In the genomic region with DNA sequence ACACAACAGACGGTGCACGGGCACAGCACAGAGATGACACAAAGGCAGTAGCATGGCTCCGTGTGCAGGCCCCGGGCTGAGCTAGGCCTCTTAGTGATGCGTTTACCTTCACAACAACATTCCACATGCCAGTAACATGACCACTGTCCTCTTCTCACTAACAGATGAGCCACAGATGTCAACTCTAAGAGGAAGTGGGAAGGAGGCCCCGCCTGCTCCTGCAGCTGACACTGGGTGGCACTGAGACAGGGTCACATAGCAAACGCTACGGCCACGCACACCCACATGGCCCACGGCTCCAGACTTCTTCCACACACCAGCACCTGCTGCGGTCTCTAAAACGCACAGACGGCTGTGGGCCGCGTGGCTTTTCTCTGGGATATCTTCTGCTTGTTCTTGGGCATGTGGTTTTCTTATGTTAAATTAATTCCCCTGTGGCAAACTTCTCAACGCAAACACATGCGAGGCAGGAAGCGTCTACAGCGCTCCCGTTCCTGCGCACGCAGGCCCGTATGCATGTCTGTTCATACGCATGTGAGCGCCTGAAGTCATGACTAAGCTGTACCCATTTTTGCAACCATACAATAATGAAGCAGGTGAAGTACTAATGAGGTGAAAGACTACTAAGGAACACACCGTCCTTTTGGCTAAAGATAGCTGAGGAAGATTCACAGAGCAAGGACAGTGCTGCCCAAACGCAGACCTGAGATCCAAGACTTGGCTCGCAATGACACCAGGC, we compare ENCODE assay signal across 8 cellular contexts. TPM values are rescaled to one million over a fixed set of nuclear protein-coding genes. Genes with fewer than 3 reads are reported as not detected.
A peak's percentile ranks its signal among the peaks of the same experiment; 100 is the strongest.
DNase-seq lines count a peak whose midpoint lies in the region; ATAC-seq and TF ChIP-seq lines count a peak whose summit lies in the region.

No MANE protein-coding gene starts in this region.

- peak overlapping the region; percentile 92 for H3K27ac ChIP-seq in temporal lobe (ENCODE audit: low read depth, low read length)
- H3K27ac ChIP-seq in testis = no peak overlapping the region

- CTCF ChIA-PET in BJ (lab: Yijun Ruan, JAX) = interaction anchor here (0.6 kb wide), 1 partner anchor 15 kb away, joined by 3 read pairs; no protein-coding TSS in a partner anchor

- H3K27me3 ChIP-seq in BJ (ENCODE audit: control insufficient read depth, insufficient read depth, low read length) (no peaks in the 10 kb centered on the region), testis (no peaks in the 10 kb centered on the region)

- TF ChIP-seq CTCF in BJ (IDR thresholded peaks at IDR 0.05; ENCODE audit: insufficient read depth, low read depth, low read length) (no peak), testis (IDR thresholded peaks at IDR 0.05) (no peak)

- no peaks in the 10 kb centered on the region for H3K9me3 ChIP-seq in testis

- H3K4me1 ChIP-seq in testis = peaks cover 21% of the 10 kb centered on the region

- H3K4me3 ChIP-seq in BJ (ENCODE audit: low read depth, low read length) (no peak overlapping the region), testis (no peak overlapping the region)

- no peak for TF ChIP-seq POLR2A in testis (IDR thresholded peaks at IDR 0.05)

- H3K36me3 ChIP-seq in BJ (ENCODE audit: control insufficient read depth, insufficient read depth, low read length) (peaks cover 60% of the 10 kb centered on the region), testis (ENCODE audit: low read depth, missing control alignments) (no peaks in the 10 kb centered on the region)

- intact Hi-C loops in testis (cut with DNase I; ENCODE audit: low total_unique reads) = no loop called here

- 86 to 87% methylated on average over 27 to 28 of the region's 28 CpGs for WGBS in testis, 2 donors

- DNase-seq in BJ (ENCODE audit: low read depth) (peak; percentile 32), RPMI7951 (ENCODE audit: low read depth) (peak; percentile 16), testis (no peak), NCI-H446 (lab: John Stamatoyannopoulos, UW) (no peak), NCI-H1930 (lab: John Stamatoyannopoulos, UW) (no peak)

- ATAC-seq in GM21390 (IDR thresholded peaks at IDR 0.05; ENCODE audit: unreplicated experiment) (peak; percentile 72), esophagus mucosa (peak; percentile 27)

- POLR2A ChIA-PET in BJ (lab: Charles Lee) = no interaction called here

RNA-seq across cellular contexts. Expression of gene AMN, which starts 26.8 kb away (rescaled TPM):
- 0.04 and 0.17 TPM in 2 replicates for polyA plus RNA-seq in BJ (2011; rRNA removed)
- polyA minus RNA-seq in BJ (2011; rRNA and poly(A)+ RNA removed) = 0.28 TPM in 1 of 2 replicates, not detected in the other
- total RNA-seq in RPMI7951 (2014; rRNA removed; shearing (Covaris generic)) = not detected in 2 replicates
- 12.4 TPM for total RNA-seq in esophagus mucosa
- 0.25 TPM for total RNA-seq in temporal lobe
- total RNA-seq in testis = 1 to 10 TPM; 3.0 to 4.6 TPM
- polyA plus RNA-seq in testis (ENCODE audit: insufficient read depth, low read depth, low replicate concordance) = 3.0 TPM

Comparison
In these comparisons a context has a peak if more than half of its experiments do, and no peak if none do; other contexts are left out.
1. DNase-seq: peak in BJ (single experiment) and RPMI7951 (single experiment); none in testis (single experiment), NCI-H446 (0 of 2) and NCI-H1930 (0 of 2).